7 cellular contexts compared by ENCODE assay signal in genomic region chr2:64018715-64019082, GRCh38. TPM values are rescaled to one million over a fixed set of nuclear protein-coding genes. Genes with fewer than 3 reads are reported as not detected.
DNase-seq lines count a peak whose midpoint lies in the region; ATAC-seq and TF ChIP-seq lines count a peak whose summit lies in the region.

No MANE protein-coding gene starts in this region.

- peak overlapping the region; percentile 84 for H3K23ac ChIP-seq in IMR-90 (ENCODE audit: low read depth, low read length)

- peak overlapping the region; percentile 71 for H3K18ac ChIP-seq in IMR-90 (ENCODE audit: low read depth, low read length)

- intact Hi-C loops in IMR-90 (cut with micrococcal nuclease), result loop anchor here (5.0 kb wide), 1 partner anchor 321 kb away; no protein-coding TSS in a partner anchor
- intact Hi-C loops in activated CD4-positive, alpha-beta memory T cell treated with anti-CD3 and anti-CD28 coated beads for 36 hours (cut with micrococcal nuclease), result loop anchor here (2.0 to 5.0 kb wide), 3 partner anchors 41 to 431 kb away; partner anchors contain the start of genes MDH1, UGP2 and WDPCP

- H3K9me1 ChIP-seq in IMR-90 (ENCODE audit: insufficient read depth, low read length), result no peaks in the 10 kb centered on the region; the same call in 1 of the 2 replicates

- H2AK5ac ChIP-seq in IMR-90 (ENCODE audit: low read depth, low read length), result no peak overlapping the region

- 0% methylated on average over 16 of the region's 38 CpGs; no CpG with 5 or more reads in 1 of the 2 experiments for WGBS in IMR-90 (ENCODE audit: extremely low coverage in 2 of 2, insufficient read length in 1 of 2), 2 experiments

- peak overlapping the region; percentile 4; the same call in 1 of the 2 replicates for H4K5ac ChIP-seq in IMR-90 (ENCODE audit: low read depth, low read length)

- peaks cover 7% of the 10 kb centered on the region for H3K4me1 ChIP-seq in IMR-90 (ENCODE audit: control insufficient read depth, insufficient read depth, low read length)
- H3K4me1 ChIP-seq in foreskin keratinocyte, result peaks cover 17% of the 10 kb centered on the region
- peaks cover 11% of the 10 kb centered on the region for H3K4me1 ChIP-seq in neuron (ENCODE audit: insufficient read depth, low read length)

- H2BK5ac ChIP-seq in IMR-90 (ENCODE audit: low read depth, low read length, poor library complexity, severe bottlenecking), result peak overlapping the region; percentile 90

- DNase-seq in GF-D8 (lab: John Stamatoyannopoulos, UW) (peak; percentile 31), IMR-90 (no peak), foreskin keratinocyte (no peak), DMS114 treated with DMSO at 0.1 percent for 48 hours (lab: John Stamatoyannopoulos, UW; ENCODE audit: unreplicated experiment) (no peak)
- DNase-seq in activated CD4-positive, alpha-beta memory T cell treated with anti-CD3 and anti-CD28 coated beads for 36 hours, result no peak

- H3K27ac ChIP-seq in IMR-90 (ENCODE audit: insufficient read depth, low read length) (peak overlapping the region; percentile 99), foreskin keratinocyte (peak overlapping the region; percentile 87)

- peak overlapping the region; percentile 94 for H2AK9ac ChIP-seq in IMR-90 (replicated peaks; ENCODE audit: low read depth, low read length, poor library complexity)

- H3K9me3 Mint-ChIP-seq in activated CD4-positive, alpha-beta memory T cell treated with anti-CD3 and anti-CD28 coated beads for 36 hours, result no peaks in the 10 kb centered on the region

- H4K20me1 ChIP-seq in IMR-90 (ENCODE audit: insufficient read depth, low read length), result peaks cover 14% of the 10 kb centered on the region; the same call in 1 of the 2 replicates

- H3K27me3 Mint-ChIP-seq in activated CD4-positive, alpha-beta memory T cell treated with anti-CD3 and anti-CD28 coated beads for 36 hours, result no peaks in the 10 kb centered on the region

- peaks cover 41% of the 10 kb centered on the region for H3K4me1 Mint-ChIP-seq in activated CD4-positive, alpha-beta memory T cell treated with anti-CD3 and anti-CD28 coated beads for 36 hours (ENCODE audit: low read depth)

- H3K9ac ChIP-seq in IMR-90 (ENCODE audit: low read depth, low read length), result peak overlapping the region; percentile 91

- H4K91ac ChIP-seq in IMR-90 (ENCODE audit: insufficient read depth, low read depth, low read length), result no peak overlapping the region; the same call in 1 of the 2 replicates

- POLR2A ChIA-PET in IMR-90 (lab: Charles Lee; ENCODE audit: unreplicated experiment), result no interaction called here
- POLR2A ChIA-PET in activated CD4-positive, alpha-beta memory T cell treated with anti-CD3 and anti-CD28 coated beads for 36 hours (lab: Charles Lee), result interaction anchor here (0.6 to 1.4 kb wide), 7 partner anchors 8 to 1110 kb away, joined by 3 to 4 read pairs (median 3); no protein-coding TSS in a partner anchor

- no peak overlapping the region for H2BK20ac ChIP-seq in IMR-90 (ENCODE audit: low read depth, low read length)

- TF ChIP-seq RAD21 in IMR-90 (IDR thresholded peaks at IDR 0.05; ENCODE audit: low read length), result no peak

- dilution Hi-C loops in IMR-90 (cut with HindIII; ENCODE audit: low sequenced_read_pairs, unreplicated experiment), result no loop called here

- no peaks in the 10 kb centered on the region for H3K9me3 ChIP-seq in IMR-90 (ENCODE audit: control insufficient read depth, insufficient read depth, low read length)
- H3K9me3 ChIP-seq in neuron (ENCODE audit: low read length), result no peaks in the 10 kb centered on the region

- H3K79me1 ChIP-seq in IMR-90 (ENCODE audit: low read depth in 1 of 2, low read length in 2 of 2), result peaks cover 3 to 25% of the 10 kb centered on the region in 2 experiments; a peak in 2 of 4 replicates

- in situ Hi-C loops in IMR-90 (cut with MboI; ENCODE audit: low sequenced_read_pairs), result no loop called here

- peak overlapping the region; percentile 96 for H2AFZ ChIP-seq in IMR-90 (replicated peaks; ENCODE audit: low read length, poor library complexity)
- H2AFZ ChIP-seq in neuron (ENCODE audit: low read depth, low read length), result peak overlapping the region; percentile 93

- H3K4me2 ChIP-seq in IMR-90 (ENCODE audit: low read depth, low read length), result peak overlapping the region; percentile 91

- peaks cover 8% of the 10 kb centered on the region for H3K36me3 Mint-ChIP-seq in activated CD4-positive, alpha-beta memory T cell treated with anti-CD3 and anti-CD28 coated beads for 36 hours

- peak overlapping the region; percentile 98 for H3K4me3 Mint-ChIP-seq in activated CD4-positive, alpha-beta memory T cell treated with anti-CD3 and anti-CD28 coated beads for 36 hours

- H3K36me3 ChIP-seq in IMR-90 (ENCODE audit: control insufficient read depth, insufficient read depth, low read length) (no peaks in the 10 kb centered on the region), neuron (ENCODE audit: insufficient read depth, low read length) (no peaks in the 10 kb centered on the region)

- H3K4me3 ChIP-seq in IMR-90 (ENCODE audit: insufficient read depth, low read depth, low read length), result peak overlapping the region; percentile 76
- peak overlapping the region; percentile 98 for H3K4me3 ChIP-seq in neuron (ENCODE audit: low read length)

- CTCF ChIA-PET in IMR-90 (lab: Yijun Ruan, JAX), result interaction anchor here (0.6 kb wide), 1 partner anchor 408 kb away, joined by 5 read pairs; no protein-coding TSS in a partner anchor
- CTCF ChIA-PET in activated CD4-positive, alpha-beta memory T cell treated with anti-CD3 and anti-CD28 coated beads for 36 hours (lab: Charles Lee), result interaction anchor here (1.0 to 1.9 kb wide), 3 partner anchors 130 to 312 kb away, joined by 3 to 8 read pairs (median 5); no protein-coding TSS in a partner anchor

- peak overlapping the region; percentile 93 for H3K27ac Mint-ChIP-seq in activated CD4-positive, alpha-beta memory T cell treated with anti-CD3 and anti-CD28 coated beads for 36 hours

- peak overlapping the region; percentile 42; the same call in 1 of the 2 replicates for H2BK120ac ChIP-seq in IMR-90 (ENCODE audit: low read depth, low read length)

- H2BK15ac ChIP-seq in IMR-90 (ENCODE audit: low read depth, low read length), result no peak overlapping the region

- ATAC-seq in GM21528 (IDR thresholded peaks at IDR 0.05; ENCODE audit: low FRiP score, unreplicated experiment) (peak; percentile 49), IMR-90 (ENCODE audit: low read depth) (peak; percentile 59), foreskin keratinocyte (peak; percentile 61)

- no peak for TF ChIP-seq POLR2A in IMR-90 (IDR thresholded peaks at IDR 0.05; ENCODE audit: low read depth, low read length)

- H3K56ac ChIP-seq in IMR-90 (ENCODE audit: extremely low read depth, insufficient read depth, low read length), result peak overlapping the region; percentile 89; the same call in 1 of the 2 replicates

- peak overlapping the region; percentile 81 to 100; a peak in 3 of 4 replicates for H4K8ac ChIP-seq in IMR-90 (ENCODE audit: low read depth in 2 of 2, low read length in 2 of 2)

- peak overlapping the region; percentile 71; the same call in 1 of the 2 replicates for H3K14ac ChIP-seq in IMR-90 (replicated peaks; ENCODE audit: low read depth, low read length)

- BruUV-seq in IMR-90 (replicated peaks; lab: Mats Ljungman, UMichigan), result no TSS peak

- H3K27me3 ChIP-seq in IMR-90 (ENCODE audit: control insufficient read depth, insufficient read depth, low read length) (no peaks in the 10 kb centered on the region), foreskin keratinocyte (no peaks in the 10 kb centered on the region), neuron (ENCODE audit: insufficient read depth, low read length) (no peaks in the 10 kb centered on the region)

- peak overlapping the region; percentile 76 for H3K4ac ChIP-seq in IMR-90 (ENCODE audit: low read depth, low read length)

- TF ChIP-seq CTCF in IMR-90 (conservative IDR thresholded peaks at IDR 0.05; ENCODE audit: low read depth, low read length), result no peak
- no peak for TF ChIP-seq CTCF in foreskin keratinocyte (conservative IDR thresholded peaks at IDR 0.05)

TF ChIP-seq in IMR-90, 13 proteins besides CTCF, POLR2A, EP300 and RAD21 (continues in another document):
- TF ChIP-seq RFX5 (IDR thresholded peaks at IDR 0.05; ENCODE audit: low read depth, low read length) (no peak), MAZ (IDR thresholded peaks at IDR 0.05; ENCODE audit: borderline replicate concordance, low read depth, low read length) (no peak), RCOR1 (IDR thresholded peaks at IDR 0.05; ENCODE audit: insufficient replicate concordance, low read length) (no peak), CEBPB (IDR thresholded peaks at IDR 0.05; ENCODE audit: low read depth, low read length) (no peak), MAFK (IDR thresholded peaks at IDR 0.05; ENCODE audit: low read depth, low read length) (no peak), CHD1 (IDR thresholded peaks at IDR 0.05; ENCODE audit: low read depth, low read length) (no peak), FOS (IDR thresholded peaks at IDR 0.05; ENCODE audit: low read depth, low read length) (no peak), BHLHE40 (IDR thresholded peaks at IDR 0.05; ENCODE audit: low read depth, low read length) (no peak), NFE2L2 (IDR thresholded peaks at IDR 0.05; ENCODE audit: low read depth, low read length) (no peak), SMC3 (IDR thresholded peaks at IDR 0.05; ENCODE audit: low read depth, low read length) (no peak), ELK1 (IDR thresholded peaks at IDR 0.05; ENCODE audit: borderline replicate concordance, low read depth, low read length) (no peak)

RNA-seq across cellular contexts. Expression of gene VPS54, which starts 0.5 kb away (rescaled TPM):
- total RNA-seq in IMR-90 (2012; rRNA removed) (18.1 and 23.3 TPM in 2 replicates), foreskin keratinocyte (23.0 and 26.3 TPM in 2 replicates)
- polyA plus RNA-seq in IMR-90 (2012; rRNA removed) (5.2 and 7.1 TPM in 2 replicates), foreskin keratinocyte (10.8 and 15.0 TPM in 2 replicates)
- 0.90 and 1.1 TPM in 2 replicates for polyA plus RNA-seq in IMR-90 (2012; cell fraction: cytosol; rRNA removed)
- polyA plus RNA-seq in IMR-90 (2012; cell fraction: nucleus; rRNA removed; ENCODE audit: low replicate concordance), result 1.6 and 15.7 TPM in 2 replicates
- 10 to 100 TPM; 12.5 to 12.8 TPM for total RNA-seq in activated CD4-positive, alpha-beta memory T cell treated with anti-CD3 and anti-CD28 coated beads for 36 hours
